ENCODE assay signal across 8 cellular contexts in genomic region chr2:234368861-234369261, GRCh38.
DNase-seq lines count a peak whose midpoint lies in the region; ATAC-seq and TF ChIP-seq lines count a peak whose summit lies in the region.
"Had no signal": no experiment of that assay in that cellular context is flagged by ENCODE, and none has a peak within 500 bp of the region (broad histone marks: within the 10 kb centered on the region; RNA-seq: fewer than 3 reads in every experiment).

No MANE protein-coding gene starts in this region.

- ATAC-seq in WTC11 (peak; percentile 73), GM18498 (IDR thresholded peaks at IDR 0.05; ENCODE audit: unreplicated experiment) (no peak), HG03520 (IDR thresholded peaks at IDR 0.05; ENCODE audit: unreplicated experiment) (no peak)
- peak; percentile 95 for ATAC-seq in effector memory CD8-positive, alpha-beta T cell (replicated peaks)

- H3K27me3 Mint-ChIP-seq in WTC11 (ENCODE audit: low read depth) = peaks cover 7% of the 10 kb centered on the region
- H3K27me3 Mint-ChIP-seq in effector memory CD8-positive, alpha-beta T cell = no peaks in the 10 kb centered on the region

- CTCF ChIA-PET in WTC11 (lab: Charles Lee) = interaction anchor here (0.8 kb wide), 1 partner anchor 80 kb away, joined by 3 read pairs; no protein-coding TSS in a partner anchor

- DNase-seq in HT1080 (ENCODE audit: low read depth) = peak; percentile 71
- no peak for DNase-seq in WTC11 (ENCODE audit: low spot score)
- peak; percentile 19 to 29 (median 26) for DNase-seq in effector memory CD8-positive, alpha-beta T cell
- DNase-seq in stimulated activated CD4-positive, alpha-beta T cell treated with anti-CD3 and anti-CD28 coated beads, Interleukin-2, amount 100 ng/mL, for 24 hours = peak; percentile 43 to 53
- DNase-seq in NAMALWA (ENCODE audit: low spot score) = no peak

- no peaks in the 10 kb centered on the region for H3K36me3 Mint-ChIP-seq in WTC11
- no peaks in the 10 kb centered on the region for H3K36me3 Mint-ChIP-seq in effector memory CD8-positive, alpha-beta T cell (ENCODE audit: insufficient read depth)

- POLR2A ChIA-PET in WTC11 (lab: Charles Lee) = no interaction called here

- H3K9me3 Mint-ChIP-seq in WTC11 = no peaks in the 10 kb centered on the region
- H3K9me3 Mint-ChIP-seq in effector memory CD8-positive, alpha-beta T cell = no peaks in the 10 kb centered on the region

- H3K4me3 Mint-ChIP-seq in WTC11 = no peak overlapping the region
- peak overlapping the region; percentile 37 to 60 for H3K4me3 Mint-ChIP-seq in effector memory CD8-positive, alpha-beta T cell
- H3K4me3 Mint-ChIP-seq: IgD-negative memory B cell had no signal

- H3K27ac Mint-ChIP-seq in WTC11 = no peak overlapping the region
- H3K27ac Mint-ChIP-seq in effector memory CD8-positive, alpha-beta T cell = peak overlapping the region; percentile 87 to 94
- H3K27ac Mint-ChIP-seq: IgD-negative memory B cell had no signal

- no peak for TF ChIP-seq CTCF in WTC11 (IDR thresholded peaks at IDR 0.05)

- peaks cover 30% of the 10 kb centered on the region for H3K4me1 Mint-ChIP-seq in WTC11
- H3K4me1 Mint-ChIP-seq in effector memory CD8-positive, alpha-beta T cell (ENCODE audit: low read depth in 2 of 2) = peaks cover 36 to 56% of the 10 kb centered on the region in 2 donors

TF ChIP-seq in WTC11, 78 proteins besides CTCF, POLR2A, EP300 and RAD21:
- TF ChIP-seq NR2C2 (CRISPR knock-in tag; IDR thresholded peaks at IDR 0.05) (no peak), TEAD4 (CRISPR knock-in tag; IDR thresholded peaks at IDR 0.05) (no peak), JUN (CRISPR knock-in tag; IDR thresholded peaks at IDR 0.05) (no peak), ZNF317 (CRISPR knock-in tag; IDR thresholded peaks at IDR 0.05; ENCODE audit: borderline replicate concordance, low read depth) (no peak), E2F1 (CRISPR knock-in tag; IDR thresholded peaks at IDR 0.05) (no peak), ZBTB43 (CRISPR knock-in tag; IDR thresholded peaks at IDR 0.05) (no peak), GABPB1 (CRISPR knock-in tag; IDR thresholded peaks at IDR 0.05) (no peak), ZNF232 (CRISPR knock-in tag; IDR thresholded peaks at IDR 0.05) (no peak), ZNF396 (CRISPR knock-in tag; IDR thresholded peaks at IDR 0.05; ENCODE audit: borderline replicate concordance) (no peak), ZBTB21 (CRISPR knock-in tag; IDR thresholded peaks at IDR 0.05; ENCODE audit: borderline replicate concordance) (no peak), ARID4B (CRISPR knock-in tag; IDR thresholded peaks at IDR 0.05; ENCODE audit: borderline replicate concordance) (no peak), ZMAT4 (CRISPR knock-in tag; IDR thresholded peaks at IDR 0.05) (no peak), USF2 (CRISPR knock-in tag; IDR thresholded peaks at IDR 0.05) (no peak), NR3C1 (CRISPR knock-in tag; conservative IDR thresholded peaks at IDR 0.05; ENCODE audit: low read depth) (no peak), TCF7 (CRISPR knock-in tag; IDR thresholded peaks at IDR 0.05; ENCODE audit: low read depth) (no peak)
- TF ChIP-seq, protein P1, sequence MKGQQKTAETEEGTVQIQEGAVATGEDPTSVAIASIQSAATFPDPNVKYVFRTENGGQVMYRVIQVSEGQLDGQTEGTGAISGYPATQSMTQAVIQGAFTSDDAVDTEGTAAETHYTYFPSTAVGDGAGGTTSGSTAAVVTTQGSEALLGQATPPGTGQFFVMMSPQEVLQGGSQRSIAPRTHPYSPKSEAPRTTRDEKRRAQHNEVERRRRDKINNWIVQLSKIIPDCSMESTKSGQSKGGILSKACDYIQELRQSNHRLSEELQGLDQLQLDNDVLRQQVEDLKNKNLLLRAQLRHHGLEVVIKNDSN (CRISPR knock-in tag; IDR thresholded peaks at IDR 0.05) = no peak

Comparison
In these comparisons a context has a peak if more than half of its experiments do, and no peak if none do; other contexts are left out.
1. DNase-seq: peak in HT1080 (single experiment), effector memory CD8-positive, alpha-beta T cell (3 of 3) and stimulated activated CD4-positive, alpha-beta T cell treated with anti-CD3 and anti-CD28 coated beads, Interleukin-2, amount 100 ng/mL, for 24 hours (2 of 2); none in WTC11 (single experiment) and NAMALWA (single experiment).
2. ATAC-seq: peak in WTC11 (single experiment) and effector memory CD8-positive, alpha-beta T cell (single experiment); none in GM18498 (single experiment) and HG03520 (single experiment).